In genomic region chr12:120814203-120814902, GRCh38 we compare ENCODE assay signal across 11 cellular contexts.
"Had no signal": no experiment of that assay in that cellular context is flagged by ENCODE, and none has a peak within 500 bp of the region (broad histone marks: within the 10 kb centered on the region; RNA-seq: fewer than 3 reads in every experiment).

No MANE protein-coding gene starts in this region.

- DNase-seq: activated CD4-positive, alpha-beta T cell treated with anti-CD3 and anti-CD28 coated beads, Interleukin-2, amount 50 U/mL, for 48 hours; activated CD4-positive, CD25-positive, alpha-beta regulatory T cell treated with anti-CD3 and anti-CD28 coated beads, Interleukin-2, amount 50 U/mL, for 72 hours; activated gamma-delta T cell treated with Interleukin-2 at 50 U/mL for 16 hours; mucosa of descending colon; naive thymus-derived CD8-positive, alpha-beta T cell; stimulated activated CD4-positive, alpha-beta T cell treated with anti-CD3 and anti-CD28 coated beads, Interleukin-12 subunit alpha, Interleukin-12 subunit beta, amount 100 ng/mL, for 4 hours; stimulated activated CD4-positive, alpha-beta T cell treated with anti-CD3 and anti-CD28 coated beads, Interleukin-2, amount 100 ng/mL, for 24 hours had no signal

- H3K27ac Mint-ChIP-seq: stimulated activated memory B cell treated with anti-CD40 and anti-IgM and Interleukin-4, amounts not matched to agents 10 μg/mL and 1 μg/mL and 100 μg/mL, for 72 hours had no signal

- H3K9me3 Mint-ChIP-seq: naive thymus-derived CD8-positive, alpha-beta T cell; stimulated activated memory B cell treated with anti-CD40 and anti-IgM and Interleukin-4, amounts not matched to agents 10 μg/mL and 1 μg/mL and 100 μg/mL, for 72 hours had no signal

- H3K27me3 ChIP-seq: esophagus muscularis mucosa, hepatocyte, vagina had no signal

- H3K9me3 ChIP-seq: esophagus muscularis mucosa, mucosa of descending colon, vagina had no signal

- H3K27ac ChIP-seq: esophagus muscularis mucosa, hepatocyte, vagina had no signal

- H3K4me3 Mint-ChIP-seq: naive thymus-derived CD8-positive, alpha-beta T cell; stimulated activated memory B cell treated with anti-CD40 and anti-IgM and Interleukin-4, amounts not matched to agents 10 μg/mL and 1 μg/mL and 100 μg/mL, for 72 hours had no signal

- H3K4me3 ChIP-seq: esophagus muscularis mucosa, hepatocyte, mucosa of descending colon, vagina had no signal

- H3K27me3 Mint-ChIP-seq: naive thymus-derived CD8-positive, alpha-beta T cell; stimulated activated memory B cell treated with anti-CD40 and anti-IgM and Interleukin-4, amounts not matched to agents 10 μg/mL and 1 μg/mL and 100 μg/mL, for 72 hours had no signal
